Comparison of ENCODE assay signal across 21 cellular contexts in the genomic region with DNA sequence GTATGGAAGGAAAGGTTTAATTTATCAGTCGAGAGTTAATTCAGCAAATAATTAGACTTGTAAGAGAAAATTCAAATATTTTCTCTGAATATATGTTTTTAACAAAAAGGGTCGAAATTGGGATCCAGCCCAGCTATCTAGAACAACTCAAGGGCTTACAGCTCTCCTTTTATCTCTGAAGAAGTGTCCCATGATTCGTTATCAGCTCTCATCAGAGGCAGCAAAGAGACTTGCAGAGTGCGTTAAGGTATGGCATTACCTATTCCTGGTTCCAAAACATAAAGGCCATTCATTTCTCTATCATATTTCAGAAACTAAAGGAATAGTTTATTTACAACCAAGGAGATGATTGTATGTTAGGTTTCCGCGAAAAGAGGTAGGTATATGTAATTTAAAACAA.
"Had no signal": no experiment of that assay in that cellular context is flagged by ENCODE, and none has a peak within 500 bp of the region (broad histone marks: within the 10 kb centered on the region; RNA-seq: fewer than 3 reads in every experiment).

No MANE protein-coding gene starts in this region.

- H3K27me3 ChIP-seq: Peyer's patch, SJCRH30 had no signal

- ATAC-seq: PC-3, Right ventricle myocardium inferior had no signal

- H3K27ac ChIP-seq: HL-60, KMS-11, Peyer's patch, SJCRH30 had no signal

- H3K9ac ChIP-seq: KMS-11 had no signal

- H3K4me2 ChIP-seq: KMS-11 had no signal

- H3K4me1 ChIP-seq: Peyer's patch, SJCRH30 had no signal

- DNase-seq: Kasumi-1, MM.1S, NCI-H1092 treated with DMSO at 0.1 percent for 48 hours, NCI-H1436, NCI-H187, NCI-H2029, NCI-H2081 treated with DMSO at 0.1 percent for 48 hours, NCI-H2171, NCI-H226, NCI-H446, NCI-H510A, NCI-H524 treated with DMSO at 0.1 percent for 48 hours, NCI-H69, NCI-H774, PC-3, Peyer's patch, SHP77 treated with DMSO at 0.1 percent for 48 hours, SJCRH30 had no signal

- H3K4me3 ChIP-seq: Peyer's patch, SJCRH30 had no signal

- H3K9me3 ChIP-seq: Peyer's patch, SJCRH30 had no signal
